30 cellular contexts compared by ENCODE assay signal in genomic region chr22:25032066-25032465, GRCh38.
"Had no signal": no experiment of that assay in that cellular context is flagged by ENCODE, and none has a peak within 500 bp of the region (broad histone marks: within the 10 kb centered on the region; RNA-seq: fewer than 3 reads in every experiment).

No MANE protein-coding gene starts in this region.

- ATAC-seq: left colon; left lung; lower lobe of right lung; natural killer cell; right cardiac atrium; sciatic nerve; stimulated activated naive B cell treated with anti-CD40 and anti-IgM and Interleukin-4, amounts not matched to agents 10 μg/mL and 1 μg/mL and 100 μg/mL, for 72 hours; stimulated activated naive CD8-positive, alpha-beta T cell treated with anti-CD3 and anti-CD28 coated beads, Interleukin-15, Interleukin-2, amounts not matched to agents 100 U/mL and 50 U/mL, for 24 hours; upper lobe of right lung had no signal

- H3K27me3 ChIP-seq: left lung, neural progenitor cell, neutrophil, ovary, stomach, testis, thyroid gland, upper lobe of right lung, uterus had no signal

- H3K36me3 Mint-ChIP-seq: naive B cell; natural killer cell; stimulated activated naive B cell treated with anti-CD40 and anti-IgM and Interleukin-4, amounts not matched to agents 10 μg/mL and 1 μg/mL and 100 μg/mL, for 72 hours had no signal

- H2AFZ ChIP-seq: neural progenitor cell had no signal

- H3K4me2 ChIP-seq: neural progenitor cell had no signal

- H3K4me3 Mint-ChIP-seq: mesothelial cell of epicardium; naive B cell; natural killer cell; nephron progenitor cell; neural progenitor cell; stimulated activated naive B cell treated with anti-CD40 and anti-IgM and Interleukin-4, amounts not matched to agents 10 μg/mL and 1 μg/mL and 100 μg/mL, for 72 hours had no signal

- DNase-seq: hippocampal formation; kidney glomerular epithelial cell; left colon; left lung; lower lobe of right lung; mesendoderm; naive B cell; natural killer cell; nephron progenitor cell; occipital lobe; ovary; retina; right cardiac atrium; stimulated activated CD4-positive, alpha-beta T cell treated with anti-CD3 and anti-CD28 coated beads, Interleukin-12 subunit alpha, Interleukin-12 subunit beta, amount 100 ng/mL, for 4 hours; stimulated activated CD4-positive, alpha-beta T cell treated with anti-CD3 and anti-CD28 coated beads, Interleukin-15, amount 100 ng/mL, for 24 hours; stimulated activated CD4-positive, alpha-beta T cell treated with anti-CD3 and anti-CD28 coated beads, Interleukin-2, amount 100 ng/mL, for 24 hours; stimulated activated CD4-positive, alpha-beta T cell treated with anti-CD3 and anti-CD28 coated beads, Interleukin-4, amount 100 ng/mL, for 1 hour; stimulated activated naive B cell treated with anti-CD40 and anti-IgM and Interleukin-4, amounts not matched to agents 10 μg/mL and 1 μg/mL and 100 μg/mL, for 72 hours; stimulated activated naive CD8-positive, alpha-beta T cell treated with anti-CD3 and anti-CD28 coated beads, Interleukin-15, Interleukin-2, amounts not matched to agents 100 U/mL and 50 U/mL, for 24 hours; stomach; testis; thyroid gland; trophoblast cell; upper lobe of right lung; uterus had no signal

- H3K9me3 ChIP-seq: left lung, lower lobe of right lung, neutrophil, ovary, prostate gland, stomach, testis, thyroid gland, upper lobe of right lung, uterus had no signal

- H3K27ac Mint-ChIP-seq: mesothelial cell of epicardium; naive B cell; natural killer cell; neural progenitor cell; stimulated activated naive B cell treated with anti-CD40 and anti-IgM and Interleukin-4, amounts not matched to agents 10 μg/mL and 1 μg/mL and 100 μg/mL, for 72 hours had no signal

- H3K4me1 ChIP-seq: left lung, neural progenitor cell, upper lobe of right lung, uterus had no signal

- H3K9ac ChIP-seq: neural progenitor cell had no signal

- H3K27ac ChIP-seq: lower lobe of right lung, neural progenitor cell, neutrophil, ovary, prostate gland, testis, upper lobe of right lung had no signal

- H3K9me3 Mint-ChIP-seq: mesothelial cell of epicardium; natural killer cell; nephron progenitor cell; neural progenitor cell; stimulated activated naive B cell treated with anti-CD40 and anti-IgM and Interleukin-4, amounts not matched to agents 10 μg/mL and 1 μg/mL and 100 μg/mL, for 72 hours had no signal

- H3K4me1 Mint-ChIP-seq: naive B cell; stimulated activated naive B cell treated with anti-CD40 and anti-IgM and Interleukin-4, amounts not matched to agents 10 μg/mL and 1 μg/mL and 100 μg/mL, for 72 hours had no signal
